12 cellular contexts compared by ENCODE assay signal in the genomic region with DNA sequence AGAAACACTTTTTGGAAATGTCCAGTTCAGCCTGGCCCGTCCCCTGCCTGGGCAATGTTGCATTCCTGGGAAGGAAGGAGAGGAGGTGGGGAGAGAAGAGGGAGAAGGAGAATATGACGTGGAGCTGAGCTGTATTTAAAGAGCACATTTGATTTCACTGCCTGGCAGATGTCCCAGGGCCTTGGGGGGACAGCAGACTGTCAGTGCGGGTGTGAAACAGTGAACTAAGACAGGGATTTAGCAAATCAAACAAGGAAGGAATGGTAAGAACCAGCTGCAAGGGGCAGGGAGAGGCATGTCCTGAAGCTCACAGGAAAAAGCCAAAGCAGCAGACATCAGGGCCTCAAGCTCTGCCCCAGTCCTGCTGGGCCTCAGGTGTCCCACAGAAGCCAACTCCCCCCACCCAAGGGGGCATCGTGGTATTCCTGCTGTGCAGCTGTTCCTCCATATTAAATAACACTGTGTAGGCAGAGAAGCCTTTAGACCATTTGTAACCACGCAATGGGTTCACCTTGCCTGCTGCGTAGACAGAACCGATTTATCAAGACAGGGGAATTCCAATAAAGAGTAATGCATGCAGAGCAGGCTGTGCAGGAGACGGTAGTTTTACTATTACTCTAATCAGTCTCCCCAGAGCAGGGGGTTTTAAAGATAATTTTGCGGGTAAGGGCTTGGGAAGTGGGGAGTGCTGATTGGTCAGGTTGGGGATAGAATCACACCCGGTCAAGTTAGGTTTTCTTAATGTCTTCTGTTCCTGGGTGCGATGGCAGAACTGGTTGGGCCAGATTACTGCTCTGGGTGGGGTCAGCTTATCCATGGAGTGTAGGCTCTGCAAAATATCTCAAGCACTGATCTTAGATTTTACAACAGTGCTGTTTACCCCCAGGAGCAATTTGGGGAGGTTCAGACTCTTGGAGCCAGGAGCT. TPM values are rescaled to one million over a fixed set of nuclear protein-coding genes. Genes with fewer than 3 reads are reported as not detected.
A peak's percentile ranks its signal among the peaks of the same experiment; 100 is the strongest.
DNase-seq lines count a peak whose midpoint lies in the region; ATAC-seq, FAIRE-seq and TF ChIP-seq lines count a peak whose summit lies in the region.
"Had no signal": no experiment of that assay in that cellular context is flagged by ENCODE, and none has a peak within 500 bp of the region (broad histone marks: within the 10 kb centered on the region; RNA-seq: fewer than 3 reads in every experiment).

No MANE protein-coding gene starts in this region.

- H3K9me3 Mint-ChIP-seq in nephron progenitor cell: peaks cover 5% of the 10 kb centered on the region
- no peaks in the 10 kb centered on the region for H3K9me3 Mint-ChIP-seq in activated CD8-positive, alpha-beta memory T cell treated with anti-CD3 and anti-CD28 coated beads, Interleukin-2, amount 10 ng/mL, durations not matched to agents 7 days and 5 days (ENCODE audit: low read depth)
- H3K9me3 Mint-ChIP-seq: activated T-helper 17 cell treated with anti-CD3 and anti-CD28 coated beads, Interleukin-2, amount 50 U/mL, for 72 hours had no signal

- ATAC-seq in activated CD8-positive, alpha-beta memory T cell treated with anti-CD3 and anti-CD28 coated beads, Interleukin-2, amount 10 ng/mL, durations not matched to agents 7 days and 5 days: no peak
- ATAC-seq: activated T-helper 17 cell treated with anti-CD3 and anti-CD28 coated beads, Interleukin-2, amount 50 U/mL, for 72 hours had no signal

- no peaks in the 10 kb centered on the region for H3K27me3 ChIP-seq in SJCRH30

- no peaks in the 10 kb centered on the region for H3K36me3 ChIP-seq in SJCRH30

- no peak overlapping the region for H3K27ac ChIP-seq in SJCRH30
- H3K27ac ChIP-seq in skin epidermis: peak overlapping the region in 18 of 21 experiments; percentile 11 to 84 (median 69)

- H3K4me3 ChIP-seq in SJCRH30 (no peak overlapping the region), fibroblast of villous mesenchyme (ENCODE audit: low read depth, low read length) (no peak overlapping the region), skin epidermis (no peak overlapping the region)

- no peak for FAIRE-seq in GM12891 (lab: Jason Lieb, UNC)

- peaks cover 3% of the 10 kb centered on the region for H3K27me3 Mint-ChIP-seq in nephron progenitor cell (ENCODE audit: low read depth, poor library complexity)
- peaks cover 6% of the 10 kb centered on the region for H3K27me3 Mint-ChIP-seq in activated CD8-positive, alpha-beta memory T cell treated with anti-CD3 and anti-CD28 coated beads, Interleukin-2, amount 10 ng/mL, durations not matched to agents 7 days and 5 days

- peaks cover 10% of the 10 kb centered on the region for H3K4me1 ChIP-seq in SJCRH30

- H3K4me3 Mint-ChIP-seq in nephron progenitor cell: no peak overlapping the region
- no peak overlapping the region for H3K4me3 Mint-ChIP-seq in activated CD8-positive, alpha-beta memory T cell treated with anti-CD3 and anti-CD28 coated beads, Interleukin-2, amount 10 ng/mL, durations not matched to agents 7 days and 5 days
- H3K4me3 Mint-ChIP-seq: activated T-helper 17 cell treated with anti-CD3 and anti-CD28 coated beads, Interleukin-2, amount 50 U/mL, for 72 hours had no signal

- TF ChIP-seq POLR2A in GM12891 (IDR thresholded peaks at IDR 0.05; ENCODE audit: low read depth, low read length): no peak

- H3K9me3 ChIP-seq in SJCRH30 (replicated peaks): no peaks in the 10 kb centered on the region

- H3K27ac Mint-ChIP-seq in nephron progenitor cell: no peak overlapping the region
- H3K27ac Mint-ChIP-seq in activated CD8-positive, alpha-beta memory T cell treated with anti-CD3 and anti-CD28 coated beads, Interleukin-2, amount 10 ng/mL, durations not matched to agents 7 days and 5 days: no peak overlapping the region
- H3K27ac Mint-ChIP-seq: activated T-helper 17 cell treated with anti-CD3 and anti-CD28 coated beads, Interleukin-2, amount 50 U/mL, for 72 hours had no signal

- no peak for TF ChIP-seq CTCF in fibroblast of villous mesenchyme (IDR thresholded peaks at IDR 0.05; ENCODE audit: insufficient read depth, low read depth, low read length)
- no peak for TF ChIP-seq CTCF in nephron progenitor cell (IDR thresholded peaks at IDR 0.05)

- DNase-seq in HPDE6-E6E7 (ENCODE audit: extremely low spot score) (peak; percentile 42), SJCRH30 (peak; percentile 69 to 80), fibroblast of villous mesenchyme (ENCODE audit: low read depth) (peak; percentile 48), GM12891 (ENCODE audit: insufficient read length, low spot score) (no peak), kidney glomerular epithelial cell (lab: John Stamatoyannopoulos, UW) (no peak), nephron progenitor cell (no peak)
- DNase-seq in activated CD8-positive, alpha-beta memory T cell treated with anti-CD3 and anti-CD28 coated beads, Interleukin-2, amount 10 ng/mL, durations not matched to agents 7 days and 5 days: no peak
- DNase-seq: dermis blood vessel endothelial cell, NCI-H510A treated with DMSO at 0.1 percent for 48 hours had no signal

- CTCF ChIA-PET in activated CD8-positive, alpha-beta memory T cell treated with anti-CD3 and anti-CD28 coated beads, Interleukin-2, amount 10 ng/mL, durations not matched to agents 7 days and 5 days (lab: Charles Lee): interaction anchor here (1.7 kb wide), 1 partner anchor 10 kb away, joined by 4 read pairs; no protein-coding TSS in a partner anchor

- peaks cover 24% of the 10 kb centered on the region for H3K4me1 Mint-ChIP-seq in nephron progenitor cell
- no peaks in the 10 kb centered on the region for H3K4me1 Mint-ChIP-seq in activated CD8-positive, alpha-beta memory T cell treated with anti-CD3 and anti-CD28 coated beads, Interleukin-2, amount 10 ng/mL, durations not matched to agents 7 days and 5 days
- H3K4me1 Mint-ChIP-seq: activated T-helper 17 cell treated with anti-CD3 and anti-CD28 coated beads, Interleukin-2, amount 50 U/mL, for 72 hours had no signal

- no peaks in the 10 kb centered on the region for H3K36me3 Mint-ChIP-seq in nephron progenitor cell (ENCODE audit: low read depth)
- no peaks in the 10 kb centered on the region for H3K36me3 Mint-ChIP-seq in activated CD8-positive, alpha-beta memory T cell treated with anti-CD3 and anti-CD28 coated beads, Interleukin-2, amount 10 ng/mL, durations not matched to agents 7 days and 5 days

TF ChIP-seq in GM12891, 5 proteins besides CTCF, POLR2A, EP300 and RAD21:
- TF ChIP-seq POU2F2 (IDR thresholded peaks at IDR 0.05; ENCODE audit: low read depth, low read length): no peak
- TF ChIP-seq TAF1 (IDR thresholded peaks at IDR 0.05; ENCODE audit: low read depth, low read length): no peak
- no peak for TF ChIP-seq POLR2AphosphoS5 (IDR thresholded peaks at IDR 0.05; ENCODE audit: low read depth, low read length)

RNA-seq across cellular contexts. Expression of gene LEP, which starts 18.3 kb away (rescaled TPM):
- not detected in 2 replicates for total RNA-seq in SJCRH30 (2014; rRNA removed; shearing (Covaris generic))
- not detected in 2 replicates for total RNA-seq in fibroblast of villous mesenchyme
- not detected for polyA plus RNA-seq in GM12891 (2012; ENCODE audit: low read depth, missing spikeins)
- not detected for total RNA-seq in activated CD8-positive, alpha-beta memory T cell treated with anti-CD3 and anti-CD28 coated beads, Interleukin-2, amount 10 ng/mL, durations not matched to agents 7 days and 5 days
- total RNA-seq: activated T-helper 17 cell treated with anti-CD3 and anti-CD28 coated beads, Interleukin-2, amount 50 U/mL, for 72 hours; dermis blood vessel endothelial cell; G401 had no signal

Comparison
In these comparisons a context has a peak if more than half of its experiments do, and no peak if none do; other contexts are left out.
1. DNase-seq: peak in HPDE6-E6E7 (single experiment), SJCRH30 (2 of 2) and fibroblast of villous mesenchyme (single experiment); none in GM12891 (single experiment), kidney glomerular epithelial cell (single experiment), nephron progenitor cell (single experiment) and activated CD8-positive, alpha-beta memory T cell treated with anti-CD3 and anti-CD28 coated beads, Interleukin-2, amount 10 ng/mL, durations not matched to agents 7 days and 5 days (single experiment).